In the genomic region with DNA sequence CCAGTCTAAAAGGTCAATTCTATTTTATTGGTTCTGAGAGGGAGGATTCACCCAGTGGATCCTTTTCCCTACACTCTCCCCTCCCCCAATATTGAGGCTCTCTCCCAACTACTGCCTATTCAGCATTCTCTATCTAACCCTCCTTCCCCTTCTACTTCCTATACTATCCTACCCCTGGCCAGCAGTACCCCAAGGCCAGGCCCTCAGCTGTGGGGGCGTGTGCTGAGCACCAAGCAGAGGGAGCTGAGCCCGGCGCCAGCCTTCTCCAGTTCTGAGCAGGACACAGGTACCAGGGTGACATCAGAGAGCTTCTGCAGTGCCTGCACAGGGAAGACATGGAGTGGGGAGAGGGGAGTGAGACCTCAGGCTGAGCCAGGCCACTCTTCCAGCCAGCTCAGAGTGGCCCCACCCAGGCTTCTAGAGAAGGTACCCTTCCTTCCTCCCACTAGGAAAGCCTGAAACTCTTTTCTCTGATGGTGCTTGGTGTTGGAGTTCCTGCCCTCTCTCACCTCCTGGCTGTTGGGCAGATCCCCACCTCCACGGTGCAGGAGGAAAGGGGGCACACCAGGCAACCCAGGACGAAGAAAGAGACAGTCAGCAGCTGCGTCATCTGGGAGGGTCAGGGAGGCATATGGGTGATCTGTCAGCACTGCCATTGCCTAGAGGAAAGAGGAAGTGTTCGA, we compare ENCODE assay signal across 11 cellular contexts. TPM values are rescaled to one million over a fixed set of nuclear protein-coding genes. Genes with fewer than 3 reads are reported as not detected.
A peak's percentile ranks its signal among the peaks of the same experiment; 100 is the strongest.
DNase-seq lines count a peak whose midpoint lies in the region; ATAC-seq, FAIRE-seq and TF ChIP-seq lines count a peak whose summit lies in the region.
"Had no signal": no experiment of that assay in that cellular context is flagged by ENCODE, and none has a peak within 500 bp of the region (broad histone marks: within the 10 kb centered on the region; RNA-seq: fewer than 3 reads in every experiment).

No MANE protein-coding gene starts in this region.

- FAIRE-seq in GM12891 (lab: Jason Lieb, UNC) = peak; percentile 95
- FAIRE-seq: urothelium cell line had no signal

- no peak for TF ChIP-seq POLR2A in GM12891 (IDR thresholded peaks at IDR 0.05; ENCODE audit: low read depth, low read length)

- H3K27ac Mint-ChIP-seq in activated naive CD8-positive, alpha-beta T cell treated with anti-CD3 and anti-CD28 coated beads for 36 hours = peak overlapping the region; percentile 61
- peak overlapping the region in 1 of 3 experiments; percentile 52 for H3K27ac Mint-ChIP-seq in nephron

- H3K9me3 Mint-ChIP-seq in activated naive CD8-positive, alpha-beta T cell treated with anti-CD3 and anti-CD28 coated beads for 36 hours = no peaks in the 10 kb centered on the region
- no peaks in the 10 kb centered on the region for H3K9me3 Mint-ChIP-seq in nephron

- H3K27me3 Mint-ChIP-seq in activated naive CD8-positive, alpha-beta T cell treated with anti-CD3 and anti-CD28 coated beads for 36 hours = no peaks in the 10 kb centered on the region
- H3K27me3 Mint-ChIP-seq in nephron (ENCODE audit: low read depth) = no peaks in the 10 kb centered on the region

- peaks cover 39% of the 10 kb centered on the region for H3K4me1 Mint-ChIP-seq in activated naive CD8-positive, alpha-beta T cell treated with anti-CD3 and anti-CD28 coated beads for 36 hours
- peaks cover 15% of the 10 kb centered on the region for H3K4me1 Mint-ChIP-seq in nephron

- no peak overlapping the region for H3K4me3 Mint-ChIP-seq in activated naive CD8-positive, alpha-beta T cell treated with anti-CD3 and anti-CD28 coated beads for 36 hours
- peak overlapping the region; percentile 70 to 85 (median 83) for H3K4me3 Mint-ChIP-seq in nephron

- no peak for TF ChIP-seq CTCF in nephron (IDR thresholded peaks at IDR 0.05; ENCODE audit: unreplicated experiment in 3 of 3)

- ATAC-seq in HG02840 (IDR thresholded peaks at IDR 0.05; ENCODE audit: low FRiP score, unreplicated experiment) (peak; percentile 42), HG02642 (IDR thresholded peaks at IDR 0.05; ENCODE audit: poor library complexity, unreplicated experiment) (no peak)

- H3K36me3 Mint-ChIP-seq in activated naive CD8-positive, alpha-beta T cell treated with anti-CD3 and anti-CD28 coated beads for 36 hours = peaks cover 21% of the 10 kb centered on the region
- peaks cover 60% of the 10 kb centered on the region for H3K36me3 Mint-ChIP-seq in nephron (ENCODE audit: low read depth)

- DNase-seq in GM12891 (ENCODE audit: insufficient read length, low spot score) = peak; percentile 87
- DNase-seq in activated naive CD8-positive, alpha-beta T cell treated with anti-CD3 and anti-CD28 coated beads for 36 hours = no peak
- no peak for DNase-seq in SK-N-DZ (ENCODE audit: low spot score)
- DNase-seq in 8988T = no peak
- no peak for DNase-seq in NCI-H1417 (lab: John Stamatoyannopoulos, UW)

TF ChIP-seq in GM12891, 5 proteins besides CTCF, POLR2A, EP300 and RAD21:
- TF ChIP-seq PAX5 (IDR thresholded peaks at IDR 0.05; ENCODE audit: insufficient read depth, low read length, severe bottlenecking) (no peak), POLR2AphosphoS5 (IDR thresholded peaks at IDR 0.05; ENCODE audit: low read depth, low read length) (no peak), SPI1 (IDR thresholded peaks at IDR 0.05; ENCODE audit: low read depth, low read length) (peak; percentile 99)

RNA-seq across cellular contexts. Expression of gene DDAH2, which starts 1.9 kb away (rescaled TPM):
- polyA plus RNA-seq in GM12891 (2012; ENCODE audit: low read depth, missing spikeins) = 5.3 TPM
- total RNA-seq in activated naive CD8-positive, alpha-beta T cell treated with anti-CD3 and anti-CD28 coated beads for 36 hours = 1 to 10 TPM; 3.5 to 3.8 TPM
- 96.6 and 118 TPM in 2 replicates for polyA plus RNA-seq in SK-N-DZ (2014; cell fraction: cytosol; rRNA removed)
- 46.3 and 70.4 TPM in 2 replicates for polyA plus RNA-seq in SK-N-DZ (2014; cell fraction: nucleus; rRNA removed)

RNA-seq across cellular contexts. Expression of gene MPIG6B, which starts 4.0 kb away (rescaled TPM):
- polyA plus RNA-seq in GM12891 (2012; ENCODE audit: low read depth, missing spikeins) = 0.13 TPM
- under 1 TPM; 0.16 to 0.56 TPM for total RNA-seq in activated naive CD8-positive, alpha-beta T cell treated with anti-CD3 and anti-CD28 coated beads for 36 hours
- not detected in 2 replicates for polyA plus RNA-seq in SK-N-DZ (2014; cell fraction: cytosol; rRNA removed)
- not detected in 2 replicates for polyA plus RNA-seq in SK-N-DZ (2014; cell fraction: nucleus; rRNA removed)
- total RNA-seq: myocyte, NCI-H460 had no signal

RNA-seq across cellular contexts. Expression of gene LY6G6C, which starts 5.6 kb away (rescaled TPM):
- polyA plus RNA-seq in GM12891 (2012; ENCODE audit: low read depth, missing spikeins) = not detected
- total RNA-seq in activated naive CD8-positive, alpha-beta T cell treated with anti-CD3 and anti-CD28 coated beads for 36 hours = not detected
- not detected in 2 replicates for polyA plus RNA-seq in SK-N-DZ (2014; cell fraction: cytosol; rRNA removed)
- polyA plus RNA-seq in SK-N-DZ (2014; cell fraction: nucleus; rRNA removed) = not detected in 2 replicates
- total RNA-seq: myocyte, NCI-H460 had no signal

RNA-seq across cellular contexts. Expression of gene CLIC1, which starts 9.2 kb away (rescaled TPM):
- polyA plus RNA-seq in GM12891 (2012; ENCODE audit: low read depth, missing spikeins) = 376 TPM
- total RNA-seq in activated naive CD8-positive, alpha-beta T cell treated with anti-CD3 and anti-CD28 coated beads for 36 hours = 100 to 1,000 TPM; 328 to 329 TPM
- 89.2 and 116 TPM in 2 replicates for polyA plus RNA-seq in SK-N-DZ (2014; cell fraction: cytosol; rRNA removed)
- polyA plus RNA-seq in SK-N-DZ (2014; cell fraction: nucleus; rRNA removed) = 57.8 and 58.9 TPM in 2 replicates

RNA-seq across cellular contexts. Expression of gene LY6G6D, which starts 12.0 kb away (rescaled TPM):
- not detected for polyA plus RNA-seq in GM12891 (2012; ENCODE audit: low read depth, missing spikeins)
- not detected for total RNA-seq in activated naive CD8-positive, alpha-beta T cell treated with anti-CD3 and anti-CD28 coated beads for 36 hours
- not detected in 2 replicates for polyA plus RNA-seq in SK-N-DZ (2014; cell fraction: cytosol; rRNA removed)
- polyA plus RNA-seq in SK-N-DZ (2014; cell fraction: nucleus; rRNA removed) = not detected in 2 replicates
- total RNA-seq: myocyte, NCI-H460 had no signal
